ENCODE assay signal across 14 cellular contexts in the genomic region with DNA sequence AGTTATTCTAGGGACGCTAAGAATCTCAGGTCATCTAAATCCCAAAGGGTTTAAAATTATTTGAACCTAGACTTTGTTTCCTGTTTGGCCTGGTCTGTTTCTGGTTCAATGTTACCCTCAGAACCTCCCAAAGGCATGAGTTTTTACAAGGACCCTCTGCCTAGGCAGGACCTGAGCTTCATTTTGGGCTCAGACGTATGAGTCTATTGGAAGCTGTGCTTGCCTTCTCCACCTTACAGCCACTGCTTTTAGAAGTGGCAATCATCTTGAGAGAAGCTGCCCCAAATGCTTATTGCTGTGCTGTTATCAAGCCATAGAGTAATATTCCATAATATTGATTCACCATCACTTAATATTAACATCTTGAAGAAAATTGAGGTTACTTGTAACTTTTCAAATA.
A peak's percentile ranks its signal among the peaks of the same experiment; 100 is the strongest.
DNase-seq lines count a peak whose midpoint lies in the region; TF ChIP-seq lines count a peak whose summit lies in the region.
"Had no signal": no experiment of that assay in that cellular context is flagged by ENCODE, and none has a peak within 500 bp of the region (broad histone marks: within the 10 kb centered on the region; RNA-seq: fewer than 3 reads in every experiment).

No MANE protein-coding gene starts in this region.

- no peak overlapping the region; a peak in 1 of 20 replicates for H3K4me3 ChIP-seq in BLaER1 treated with 17β-estradiol and CSF1 and Interleukin-3, amounts not matched to agents 10 nM and 100 nM
- H3K4me3 ChIP-seq in OCI-LY3 (ENCODE audit: low read length), result no peak overlapping the region
- no peak overlapping the region for H3K4me3 ChIP-seq in neural progenitor cell
- no peak overlapping the region for H3K4me3 ChIP-seq in stomach
- H3K4me3 ChIP-seq: GM23248, HAP-1 had no signal

- H3K27ac ChIP-seq in BLaER1 treated with 17β-estradiol and CSF1 and Interleukin-3, amounts not matched to agents 10 nM and 100 nM, result no peak overlapping the region
- H3K27ac ChIP-seq in OCI-LY3 (ENCODE audit: low read length) (no peak overlapping the region), neural progenitor cell (no peak overlapping the region), stomach (no peak overlapping the region)
- H3K27ac ChIP-seq: GM23248 had no signal

- no peak for DNase-seq in neural progenitor cell (ENCODE audit: low spot score)
- no peak for DNase-seq in activated T-helper 1 cell treated with anti-CD3 and anti-CD28 coated beads, Interleukin-12 subunit alpha, Interleukin-12 subunit beta, Interleukin-2, Interleukin-4 antibody, amounts not matched to agents 30 ng/mL and 10 ng/mL and 1 ng/mL, durations not matched to agents 14 hours and 24 hours and 36 hours (ENCODE audit: low spot score)
- no peak for DNase-seq in stomach
- DNase-seq in NCI-H345 treated with DMSO at 0.1 percent for 48 hours (lab: John Stamatoyannopoulos, UW; ENCODE audit: unreplicated experiment), result no peak
- DNase-seq: BE2C; CD4-positive, alpha-beta memory T cell; DMS153; DMS79; GDM1; GM23248 had no signal

- H2AFZ ChIP-seq in OCI-LY3 (ENCODE audit: low read depth, low read length) (no peak overlapping the region), neural progenitor cell (replicated peaks) (peak overlapping the region; percentile 55)
- H2AFZ ChIP-seq: GM23248 had no signal

- no peak for TF ChIP-seq POLR2A in stomach (IDR thresholded peaks at IDR 0.05)

- H3K4me1 Mint-ChIP-seq in neural progenitor cell, result no peaks in the 10 kb centered on the region
- no peaks in the 10 kb centered on the region for H3K4me1 Mint-ChIP-seq in activated T-helper 1 cell treated with anti-CD3 and anti-CD28 coated beads, Interleukin-12 subunit alpha, Interleukin-12 subunit beta, Interleukin-2, Interleukin-4 antibody, amounts not matched to agents 30 ng/mL and 10 ng/mL and 1 ng/mL, durations not matched to agents 14 hours and 24 hours and 36 hours (ENCODE audit: low read depth)
- H3K4me1 Mint-ChIP-seq: CD14-positive monocyte; CD4-positive, alpha-beta memory T cell had no signal

- no peak for TF ChIP-seq CTCF in OCI-LY3 (IDR thresholded peaks at IDR 0.05; ENCODE audit: low read depth, low read length)
- no peak for TF ChIP-seq CTCF in neural progenitor cell (IDR thresholded peaks at IDR 0.05)
- TF ChIP-seq CTCF in stomach (IDR thresholded peaks at IDR 0.05), result no peak

- H3K27ac Mint-ChIP-seq in neural progenitor cell, result no peak overlapping the region
- no peak overlapping the region for H3K27ac Mint-ChIP-seq in activated T-helper 1 cell treated with anti-CD3 and anti-CD28 coated beads, Interleukin-12 subunit alpha, Interleukin-12 subunit beta, Interleukin-2, Interleukin-4 antibody, amounts not matched to agents 30 ng/mL and 10 ng/mL and 1 ng/mL, durations not matched to agents 14 hours and 24 hours and 36 hours
- H3K27ac Mint-ChIP-seq: CD14-positive monocyte; CD4-positive, alpha-beta memory T cell had no signal

- WGBS in stomach, 5 donors, result 83 to 94% (median 90%) methylated on average over 2 of the region's 2 CpGs

- no peaks in the 10 kb centered on the region for H3K36me3 Mint-ChIP-seq in neural progenitor cell
- H3K36me3 Mint-ChIP-seq in activated T-helper 1 cell treated with anti-CD3 and anti-CD28 coated beads, Interleukin-12 subunit alpha, Interleukin-12 subunit beta, Interleukin-2, Interleukin-4 antibody, amounts not matched to agents 30 ng/mL and 10 ng/mL and 1 ng/mL, durations not matched to agents 14 hours and 24 hours and 36 hours (ENCODE audit: low read depth), result no peaks in the 10 kb centered on the region
- H3K36me3 Mint-ChIP-seq: CD14-positive monocyte; CD4-positive, alpha-beta memory T cell had no signal

- H3K4me3 Mint-ChIP-seq in neural progenitor cell, result no peak overlapping the region
- no peak overlapping the region for H3K4me3 Mint-ChIP-seq in activated T-helper 1 cell treated with anti-CD3 and anti-CD28 coated beads, Interleukin-12 subunit alpha, Interleukin-12 subunit beta, Interleukin-2, Interleukin-4 antibody, amounts not matched to agents 30 ng/mL and 10 ng/mL and 1 ng/mL, durations not matched to agents 14 hours and 24 hours and 36 hours
- H3K4me3 Mint-ChIP-seq: CD14-positive monocyte; CD4-positive, alpha-beta memory T cell had no signal

- no peak for TF ChIP-seq EP300 in stomach (IDR thresholded peaks at IDR 0.05)

- no peaks in the 10 kb centered on the region for H3F3A ChIP-seq in neural progenitor cell (ENCODE audit: low read depth)

- H3K9me3 ChIP-seq in BLaER1 treated with 17β-estradiol and CSF1 and Interleukin-3, amounts not matched to agents 10 nM and 100 nM (replicated peaks in 1 of 11), result peaks cover 8 to 46% (median 21%) of the 10 kb centered on the region in 11 experiments; a peak in 19 of 22 replicates
- H3K9me3 ChIP-seq in OCI-LY3 (ENCODE audit: insufficient read depth, low read length) (no peaks in the 10 kb centered on the region), neural progenitor cell (ENCODE audit: low read depth) (no peaks in the 10 kb centered on the region), stomach (peaks cover 0 to 7% (median 5%) of the 10 kb centered on the region in 4 donors)
- H3K9me3 ChIP-seq: BE2C, HAP-1 had no signal

- H3K79me2 ChIP-seq in OCI-LY3 (ENCODE audit: low read length) (no peaks in the 10 kb centered on the region), neural progenitor cell (ENCODE audit: low read depth) (no peaks in the 10 kb centered on the region)

- peaks cover 11% of the 10 kb centered on the region for H3K9me3 Mint-ChIP-seq in neural progenitor cell
- H3K9me3 Mint-ChIP-seq in activated T-helper 1 cell treated with anti-CD3 and anti-CD28 coated beads, Interleukin-12 subunit alpha, Interleukin-12 subunit beta, Interleukin-2, Interleukin-4 antibody, amounts not matched to agents 30 ng/mL and 10 ng/mL and 1 ng/mL, durations not matched to agents 14 hours and 24 hours and 36 hours, result no peaks in the 10 kb centered on the region
- H3K9me3 Mint-ChIP-seq: CD4-positive, alpha-beta memory T cell had no signal

- intact Hi-C loops in activated T-helper 1 cell treated with anti-CD3 and anti-CD28 coated beads, Interleukin-12 subunit alpha, Interleukin-12 subunit beta, Interleukin-2, Interleukin-4 antibody, amounts not matched to agents 30 ng/mL and 10 ng/mL and 1 ng/mL, durations not matched to agents 14 hours and 24 hours and 36 hours (cut with micrococcal nuclease), result no loop called here
- intact Hi-C loops in stomach (cut with DNase I; ENCODE audit: low total_unique reads), result no loop called here

- H4K20me1 ChIP-seq in BLaER1 treated with 17β-estradiol and CSF1 and Interleukin-3, amounts not matched to agents 10 nM and 100 nM, result no peaks in the 10 kb centered on the region
- no peaks in the 10 kb centered on the region for H4K20me1 ChIP-seq in OCI-LY3 (ENCODE audit: insufficient read depth, low read length)
- H4K20me1 ChIP-seq in neural progenitor cell (ENCODE audit: low read depth), result no peaks in the 10 kb centered on the region

- peaks cover 0 to 5% (median 0%) of the 10 kb centered on the region in 11 experiments; a peak in 1 of 22 replicates for H3K36me3 ChIP-seq in BLaER1 treated with 17β-estradiol and CSF1 and Interleukin-3, amounts not matched to agents 10 nM and 100 nM
- no peaks in the 10 kb centered on the region for H3K36me3 ChIP-seq in OCI-LY3 (replicated peaks; ENCODE audit: low read depth, low read length)
- H3K36me3 ChIP-seq in neural progenitor cell, result no peaks in the 10 kb centered on the region
- no peaks in the 10 kb centered on the region for H3K36me3 ChIP-seq in stomach
- H3K36me3 ChIP-seq: BE2C, HAP-1 had no signal

- no peaks in the 10 kb centered on the region for H3K27me3 ChIP-seq in BLaER1 treated with 17β-estradiol and CSF1 and Interleukin-3, amounts not matched to agents 10 nM and 100 nM
- no peaks in the 10 kb centered on the region for H3K27me3 ChIP-seq in OCI-LY3 (ENCODE audit: low read depth, low read length)
- H3K27me3 ChIP-seq in neural progenitor cell, result no peaks in the 10 kb centered on the region
- H3K27me3 ChIP-seq in stomach, result no peaks in the 10 kb centered on the region
- H3K27me3 ChIP-seq: BE2C had no signal

- H3K27me3 Mint-ChIP-seq in neural progenitor cell (ENCODE audit: insufficient read depth, low read depth), result peaks cover 5% of the 10 kb centered on the region
- no peaks in the 10 kb centered on the region for H3K27me3 Mint-ChIP-seq in activated T-helper 1 cell treated with anti-CD3 and anti-CD28 coated beads, Interleukin-12 subunit alpha, Interleukin-12 subunit beta, Interleukin-2, Interleukin-4 antibody, amounts not matched to agents 30 ng/mL and 10 ng/mL and 1 ng/mL, durations not matched to agents 14 hours and 24 hours and 36 hours (ENCODE audit: insufficient read depth)
- H3K27me3 Mint-ChIP-seq: CD4-positive, alpha-beta memory T cell had no signal

- no peak overlapping the region; a peak in 1 of 22 replicates for H3K9ac ChIP-seq in BLaER1 treated with 17β-estradiol and CSF1 and Interleukin-3, amounts not matched to agents 10 nM and 100 nM
- H3K9ac ChIP-seq in OCI-LY3 (ENCODE audit: low read length), result no peak overlapping the region
- no peak overlapping the region for H3K9ac ChIP-seq in neural progenitor cell
- H3K9ac ChIP-seq: GM23248 had no signal

- H3K4me1 ChIP-seq in BLaER1 treated with 17β-estradiol and CSF1 and Interleukin-3, amounts not matched to agents 10 nM and 100 nM, result peaks cover 0 to 46% (median 29%) of the 10 kb centered on the region in 10 experiments; a peak in 15 of 20 replicates
- H3K4me1 ChIP-seq in OCI-LY3 (ENCODE audit: low read length), result peaks cover 28% of the 10 kb centered on the region
- no peaks in the 10 kb centered on the region for H3K4me1 ChIP-seq in neural progenitor cell
- H3K4me1 ChIP-seq in stomach, result no peaks in the 10 kb centered on the region
- H3K4me1 ChIP-seq: BE2C, HAP-1 had no signal

- peak overlapping the region in 6 of 11 experiments; percentile 1 to 68 (median 34); a peak in 8 of 22 replicates for H3K4me2 ChIP-seq in BLaER1 treated with 17β-estradiol and CSF1 and Interleukin-3, amounts not matched to agents 10 nM and 100 nM
- peak overlapping the region; percentile 51 for H3K4me2 ChIP-seq in OCI-LY3 (ENCODE audit: low read length)
- no peak overlapping the region for H3K4me2 ChIP-seq in neural progenitor cell
